Comparison of ENCODE assay signal across 8 cellular contexts in the genomic region with DNA sequence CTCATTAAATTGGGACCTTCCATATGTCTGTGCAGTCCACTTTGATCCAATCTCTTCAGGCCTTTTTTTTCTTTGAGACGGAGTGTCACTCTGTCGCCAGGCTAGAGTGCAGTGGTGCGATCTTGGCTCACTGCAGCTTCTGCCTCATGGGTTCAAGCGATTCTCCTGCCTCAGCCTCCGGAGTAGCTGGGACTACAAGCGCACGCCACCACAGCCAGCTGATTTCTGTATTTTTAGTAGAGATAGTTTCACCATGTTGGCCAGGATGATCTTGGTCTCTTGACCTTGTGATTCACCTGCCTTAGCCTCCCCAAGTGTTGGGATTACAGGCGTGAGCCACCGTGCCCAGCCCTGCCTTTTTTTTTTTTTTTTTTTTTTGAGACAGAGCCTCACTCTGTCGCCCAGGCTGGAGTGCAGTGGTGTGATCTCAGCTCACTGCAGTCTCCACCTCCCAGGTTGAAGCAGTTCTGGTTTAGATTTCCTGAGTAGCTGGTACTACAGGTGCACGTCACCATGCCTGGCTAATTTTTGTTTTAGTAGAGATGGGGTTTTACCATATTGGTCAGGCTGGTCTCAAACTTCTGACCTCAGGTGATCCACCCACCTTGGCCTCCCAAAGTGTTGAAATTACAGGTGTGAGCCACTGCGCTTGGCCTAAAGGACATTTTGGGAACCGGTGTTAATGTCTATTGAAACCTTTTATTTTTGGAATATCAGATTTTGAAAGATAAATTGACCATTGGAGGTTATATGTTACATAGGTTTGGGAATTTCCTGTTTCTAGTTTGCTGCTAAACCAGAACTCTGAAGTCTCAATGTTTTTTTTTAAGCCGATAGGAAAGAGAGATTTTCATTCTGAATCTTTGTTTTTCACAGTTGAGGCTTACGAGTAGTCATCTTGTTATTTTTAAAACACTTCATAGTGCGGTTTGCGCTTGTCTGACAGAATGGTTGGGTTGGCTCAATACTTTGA. TPM values are rescaled to one million over a fixed set of nuclear protein-coding genes. Genes with fewer than 3 reads are reported as not detected.
DNase-seq lines count a peak whose midpoint lies in the region; ATAC-seq, FAIRE-seq and TF ChIP-seq lines count a peak whose summit lies in the region.
"Not testable (repeated sequence)": the region's sequence is repeated elsewhere in the genome, so short reads cannot be mapped to it uniquely, and the experiment has no call there.

No MANE protein-coding gene starts in this region.

- not testable (repeated sequence) for TF ChIP-seq CTCF in GM10248 (IDR thresholded peaks at IDR 0.05; ENCODE audit: control extremely low read depth, extremely low read depth, low read depth, missing control alignments); GM12878 (IDR thresholded peaks at IDR 0.05 in 2 of 3, conservative IDR thresholded peaks at IDR 0.05 in 1 of 3; ENCODE audit: control insufficient read depth in 2 of 3, extremely low read depth in 1 of 3, insufficient read depth in 1 of 3, low read depth in 3 of 3, low read length in 3 of 3)

- intact Hi-C loops in GM12878 (cut with micrococcal nuclease; ENCODE audit: unreplicated experiment) = loop anchor here (2.0 to 5.0 kb wide), 2 partner anchors 16 to 110 kb away; partner anchors contain the start of gene CDC25B

- peak; percentile 64 for FAIRE-seq in GM12878 (lab: Jason Lieb, UNC)

- H4K20me1 ChIP-seq in GM12878 (ENCODE audit: control insufficient read depth, insufficient read depth) = not testable (repeated sequence)

- peak overlapping the region; percentile 68 for H3K4me3 Mint-ChIP-seq in activated CD4-positive, alpha-beta memory T cell treated with anti-CD3 and anti-CD28 coated beads, Interleukin-2, amount 10 ng/mL, durations not matched to agents 7 days and 5 days

- RAD21 ChIA-PET in GM12878 (lab: Charles Lee; ENCODE audit: unreplicated experiment) = interaction anchor here (0.6 to 4.0 kb wide), 8 partner anchors 9 to 444 kb away, joined by 3 to 41 read pairs (median 4); partner anchors contain the start of gene AP5S1

- H3K36me3 ChIP-seq in GM12878 (ENCODE audit: control insufficient read depth in 2 of 2, insufficient read depth in 2 of 2, low read length in 1 of 2) = peaks cover 9 to 27% of the 10 kb centered on the region in 2 experiments

- H3K27me3 Mint-ChIP-seq in activated CD4-positive, alpha-beta memory T cell treated with anti-CD3 and anti-CD28 coated beads, Interleukin-2, amount 10 ng/mL, durations not matched to agents 7 days and 5 days = not testable (repeated sequence)

- peak; percentile 83 for ATAC-seq in GM19035 (IDR thresholded peaks at IDR 0.05; ENCODE audit: unreplicated experiment)
- peak; percentile 82 for ATAC-seq in GM21619 (IDR thresholded peaks at IDR 0.05; ENCODE audit: unreplicated experiment)
- peak; percentile 79 for ATAC-seq in HG03039 (IDR thresholded peaks at IDR 0.05; ENCODE audit: unreplicated experiment)
- peak; percentile 87 for ATAC-seq in HG03571 (IDR thresholded peaks at IDR 0.05; ENCODE audit: unreplicated experiment)
- ATAC-seq in GM12878 = peak; percentile 93

- peak overlapping the region; percentile 87 for H3K27ac Mint-ChIP-seq in activated CD4-positive, alpha-beta memory T cell treated with anti-CD3 and anti-CD28 coated beads, Interleukin-2, amount 10 ng/mL, durations not matched to agents 7 days and 5 days

- TF ChIP-seq POLR2A in GM12878 (IDR thresholded peaks at IDR 0.05; ENCODE audit: low read depth, low read length) = not testable (repeated sequence)

- peaks cover 67% of the 10 kb centered on the region for H3K4me1 Mint-ChIP-seq in activated CD4-positive, alpha-beta memory T cell treated with anti-CD3 and anti-CD28 coated beads, Interleukin-2, amount 10 ng/mL, durations not matched to agents 7 days and 5 days

- H3K27ac ChIP-seq in GM12878 (ENCODE audit: control insufficient read depth, insufficient read depth) = peak overlapping the region; percentile 78

- H3K36me3 Mint-ChIP-seq in activated CD4-positive, alpha-beta memory T cell treated with anti-CD3 and anti-CD28 coated beads, Interleukin-2, amount 10 ng/mL, durations not matched to agents 7 days and 5 days (ENCODE audit: low read depth) = peaks cover 45% of the 10 kb centered on the region

- peak overlapping the region; percentile 75 for H3K4me2 ChIP-seq in GM12878 (ENCODE audit: control insufficient read depth, insufficient read depth)

- H3K79me2 ChIP-seq in GM12878 (ENCODE audit: control insufficient read depth, insufficient read depth, low read length) = peaks cover 85% of the 10 kb centered on the region

- not testable (repeated sequence) for H3K9me3 ChIP-seq in GM12878 (replicated peaks; ENCODE audit: control insufficient read depth, insufficient read depth, low read length)

- peaks cover 49% of the 10 kb centered on the region for H3K4me1 ChIP-seq in GM12878 (ENCODE audit: control insufficient read depth, insufficient read depth, low read length)

- H3K9me3 Mint-ChIP-seq in activated CD4-positive, alpha-beta memory T cell treated with anti-CD3 and anti-CD28 coated beads, Interleukin-2, amount 10 ng/mL, durations not matched to agents 7 days and 5 days = not testable (repeated sequence)

- not testable (repeated sequence) for TF ChIP-seq RAD21 in GM12878 (IDR thresholded peaks at IDR 0.05; ENCODE audit: insufficient read depth, low read depth, low read length)

- not testable (repeated sequence) for H2AFZ ChIP-seq in GM12878 (ENCODE audit: control insufficient read depth, low read depth, low read length)

- H3K9ac ChIP-seq in GM12878 (ENCODE audit: control insufficient read depth, insufficient read depth, low read length) = peak overlapping the region; percentile 41

- not testable (repeated sequence) for H3K27me3 ChIP-seq in GM12878 (replicated peaks in 1 of 2; ENCODE audit: control insufficient read depth in 2 of 2, insufficient read depth in 2 of 2, low read length in 1 of 2)

- H3K4me3 ChIP-seq in GM12878 = peak overlapping the region; percentile 29; the same call in 1 of the 2 replicates

- 2% methylated on average over 16 of the region's 17 CpGs for WGBS in GM12878 (ENCODE audit: insufficient coverage, insufficient replicate concordance, low lambda C conversion rate, missing lambda C conversion rate)

- TF ChIP-seq EP300 in GM12878 (IDR thresholded peaks at IDR 0.05; ENCODE audit: borderline replicate concordance in 1 of 2, control insufficient read depth in 1 of 2, low read depth in 2 of 2, low read length in 2 of 2) = peak; percentile 31 to 64

- BruUV-seq in GM12878 (replicated peaks; lab: Mats Ljungman, UMichigan) = not testable (repeated sequence)

- DNase-seq in GM10248 (ENCODE audit: extremely low spot score) = peak; percentile 50
- peak; percentile 59 for DNase-seq in activated CD4-positive, alpha-beta memory T cell treated with anti-CD3 and anti-CD28 coated beads, Interleukin-2, amount 10 ng/mL, durations not matched to agents 7 days and 5 days
- peak; percentile 84 for DNase-seq in GM12878 (ENCODE audit: low read depth, low spot score)
- DNase-seq in stimulated activated CD4-positive, alpha-beta T cell treated with anti-CD3 and anti-CD28 coated beads, Interleukin-4, amount 100 ng/mL, for 1 hour = peak; percentile 25

- CTCF ChIA-PET in GM10248 (lab: Yijun Ruan, JAX) (interaction anchor here (0.7 to 2.4 kb wide), 6 partner anchors 12 to 89 kb away, joined by 3 to 7 read pairs (median 3); partner anchors contain the start of gene AP5S1), GM12878 (lab: Yijun Ruan, JAX) (interaction anchor here (0.9 to 1.9 kb wide), 9 partner anchors 9 to 102 kb away, joined by 3 to 9 read pairs (median 4); partner anchors contain the start of gene AP5S1)
- CTCF ChIA-PET in activated CD4-positive, alpha-beta memory T cell treated with anti-CD3 and anti-CD28 coated beads, Interleukin-2, amount 10 ng/mL, durations not matched to agents 7 days and 5 days (lab: Charles Lee) = interaction anchor here (0.6 to 1.4 kb wide), 12 partner anchors 9 to 202 kb away, joined by 3 to 5 read pairs (median 3); partner anchors contain the start of gene AP5S1

- SMC1A ChIA-PET in GM12878 (lab: Charles Lee; ENCODE audit: uncharacterized antibody, unreplicated experiment) = interaction anchor here (0.6 to 3.1 kb wide), 8 partner anchors 8 to 1237 kb away, joined by 3 to 69 read pairs (median 4); no protein-coding TSS in a partner anchor

- POLR2A ChIA-PET in GM10248 (lab: Yijun Ruan, JAX) = interaction anchor here (0.6 to 1.3 kb wide), 4 partner anchors 10 to 86 kb away, joined by 3 to 17 read pairs (median 6); no protein-coding TSS in a partner anchor
- POLR2A ChIA-PET in activated CD4-positive, alpha-beta memory T cell treated with anti-CD3 and anti-CD28 coated beads, Interleukin-2, amount 10 ng/mL, durations not matched to agents 7 days and 5 days (lab: Charles Lee) = interaction anchor here (0.7 to 3.3 kb wide), 12 partner anchors 10 to 176 kb away, joined by 3 to 18 read pairs (median 4); no protein-coding TSS in a partner anchor
- POLR2A ChIA-PET in GM12878 (lab: Charles Lee) = interaction anchor here (0.5 to 3.7 kb wide), 7 partner anchors 10 to 1254 kb away, joined by 4 to 68 read pairs (median 6); partner anchors contain the start of gene NOP56

- in situ Hi-C loops in GM12878 (cut with MboI) = not testable (repeated sequence)

TF ChIP-seq in GM12878, 131 proteins besides CTCF, POLR2A, EP300 and RAD21 (continues in another document):
- TF ChIP-seq FOXM1 (IDR thresholded peaks at IDR 0.05; ENCODE audit: low read depth, low read length) = peak; percentile 67; the same call in 1 of the 2 replicates
- peak; percentile 81 for TF ChIP-seq MTA2 (IDR thresholded peaks at IDR 0.05; ENCODE audit: low read depth)
- TF ChIP-seq ASH2L (IDR thresholded peaks at IDR 0.05; ENCODE audit: borderline replicate concordance, low read depth) = 0 out of 2 replicates have a peak, but pooled peaks have one; percentile 8

RNA-seq across cellular contexts. Expression of gene PANK2, which starts 17.8 kb away (rescaled TPM):
- total RNA-seq in activated CD4-positive, alpha-beta memory T cell treated with anti-CD3 and anti-CD28 coated beads, Interleukin-2, amount 10 ng/mL, durations not matched to agents 7 days and 5 days = 10 to 100 TPM; 63.3 to 63.8 TPM
- total RNA-seq in GM12878 (2013; cell fraction: nucleolus; rRNA removed) = 79.9 and 89.9 TPM in 2 replicates
- total RNA-seq in GM12878 (2014; rRNA removed) = 34.3 and 40.9 TPM in 2 replicates
- 38.5 and 41.1 TPM in 2 replicates for total RNA-seq in GM12878 (2014; rRNA removed; fragmentation: Illumina TruSeq; extraction: Trizol)
- total RNA-seq in GM12878 (2021) = 37.7 and 39.6 TPM in 2 replicates
- polyA plus RNA-seq in GM12878 (2011; ENCODE audit: low read depth) = 22.3 TPM
- polyA plus RNA-seq in GM12878 (2011; rRNA removed) = 31.7 and 45.1 TPM in 2 replicates
- polyA plus RNA-seq in GM12878 (2011; cell fraction: cytosol; rRNA removed) = 15.7 and 17.9 TPM in 2 replicates
- 28.5 and 34.2 TPM in 2 replicates for polyA plus RNA-seq in GM12878 (2011; cell fraction: nucleus; rRNA removed)
- polyA plus RNA-seq in GM12878 (2012) = 31.7 and 32.9 TPM in 2 replicates
- polyA plus RNA-seq in GM12878 (2014; fragmentation: Illumina TruSeq; extraction: Trizol) = 32.4 and 43.6 TPM in 2 replicates
- polyA plus RNA-seq in GM12878 (2014; fragmentation: Nextera tagmentation; extraction: Ambion mirVana) = 10 to 100 TPM; 13.2 to 16.3 TPM
- 24.9 and 28.3 TPM in 2 replicates for polyA plus RNA-seq in GM12878 (2014; rRNA removed)
- polyA plus RNA-seq in GM12878 (2016; fragmentation: Nextera tagmentation; extraction: Ambion mirVana) = 10 to 100 TPM; 39.5 to 43.4 TPM
- polyA minus RNA-seq in GM12878 (2011; rRNA and poly(A)+ RNA removed) = 29.7 and 47.0 TPM in 2 replicates
- polyA minus RNA-seq in GM12878 (2011; cell fraction: cytosol; rRNA and poly(A)+ RNA removed) = 11.1 and 13.6 TPM in 2 replicates
- polyA minus RNA-seq in GM12878 (2011; cell fraction: nucleus; rRNA and poly(A)+ RNA removed) = 24.1 and 40.4 TPM in 2 replicates

Comparison
In these comparisons a context has a peak if more than half of its experiments do, and no peak if none do; other contexts are left out.
1. Peak in every context shown above with its lines: DNase-seq, ATAC-seq, H3K4me3 ChIP-seq and H3K27ac ChIP-seq.
2. DNase-seq: peak in every context shown above with its lines; median percentile 84 in GM12878; 59 in activated CD4-positive, alpha-beta memory T cell treated with anti-CD3 and anti-CD28 coated beads, Interleukin-2, amount 10 ng/mL, durations not matched to agents 7 days and 5 days; 50 in GM10248; 25 in stimulated activated CD4-positive, alpha-beta T cell treated with anti-CD3 and anti-CD28 coated beads, Interleukin-4, amount 100 ng/mL, for 1 hour.